17 cellular contexts compared by ENCODE assay signal in the genomic region with DNA sequence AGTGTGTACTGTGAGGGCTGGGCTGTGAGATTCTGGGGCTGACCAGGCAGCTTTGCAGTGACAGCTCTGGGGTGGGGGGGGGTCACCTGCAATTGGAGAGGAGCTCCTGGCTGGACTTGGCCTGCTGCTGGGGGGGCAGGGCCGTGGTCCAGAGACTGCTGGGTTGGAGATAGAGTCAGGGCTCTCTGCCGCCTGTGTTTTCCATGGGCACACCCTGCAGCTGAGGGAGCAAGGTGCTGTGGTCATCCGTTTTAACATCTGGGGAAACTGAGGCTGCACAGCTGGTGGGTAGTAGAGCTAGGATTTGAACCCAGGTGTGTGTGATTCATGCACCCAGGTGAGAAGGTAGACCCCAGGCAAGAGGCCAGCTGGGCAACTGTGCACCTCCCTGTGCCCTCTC.
"Had no signal": no experiment of that assay in that cellular context is flagged by ENCODE, and none has a peak within 500 bp of the region (broad histone marks: within the 10 kb centered on the region; RNA-seq: fewer than 3 reads in every experiment).

No MANE protein-coding gene starts in this region.

- H3K27ac ChIP-seq: epithelial cell of prostate, gastroesophageal sphincter, heart left ventricle had no signal

- H3K9me3 Mint-ChIP-seq: activated T-helper 17 cell treated with anti-CD3 and anti-CD28 coated beads, Interleukin-2, amount 50 U/mL, for 72 hours; T-helper 1 cell treated with Interleukin-12 subunit alpha and Interleukin-12 subunit beta and Interleukin-4 antibody, amounts not matched to agents 30 μg/mL and 1 μg/mL, for 36 hours had no signal

- H3K36me3 Mint-ChIP-seq: activated naive CD8-positive, alpha-beta T cell; memory B cell had no signal

- H3K27ac Mint-ChIP-seq: activated naive CD8-positive, alpha-beta T cell; activated T-helper 17 cell treated with anti-CD3 and anti-CD28 coated beads, Interleukin-2, amount 50 U/mL, for 72 hours; memory B cell; T-helper 1 cell treated with Interleukin-12 subunit alpha and Interleukin-12 subunit beta and Interleukin-4 antibody, amounts not matched to agents 30 μg/mL and 1 μg/mL, for 36 hours had no signal

- DNase-seq: activated CD4-positive, alpha-beta T cell treated with anti-CD3 and anti-CD28 coated beads for 4 hours; activated CD4-positive, alpha-beta T cell treated with anti-CD3 and anti-CD28 coated beads, Interleukin-2, amount 50 U/mL, for 48 hours; activated CD4-positive, CD25-positive, alpha-beta regulatory T cell; activated naive CD4-positive, alpha-beta T cell; amniotic stem cell; left cardiac atrium; occipital lobe; retina; stimulated activated CD4-positive, alpha-beta T cell treated with anti-CD3 and anti-CD28 coated beads, Interleukin-4, amount 100 ng/mL, for 24 hours; stimulated activated naive CD8-positive, alpha-beta T cell treated with anti-CD3 and anti-CD28 coated beads, Interleukin-15, Interleukin-2, amounts not matched to agents 100 U/mL and 50 U/mL, for 24 hours had no signal

- ATAC-seq: activated T-helper 17 cell treated with anti-CD3 and anti-CD28 coated beads, Interleukin-2, amount 50 U/mL, for 72 hours; gastroesophageal sphincter; heart left ventricle; left cardiac atrium; stimulated activated naive CD8-positive, alpha-beta T cell treated with anti-CD3 and anti-CD28 coated beads, Interleukin-15, Interleukin-2, amounts not matched to agents 100 U/mL and 50 U/mL, for 24 hours had no signal

- H3K4me3 Mint-ChIP-seq: activated naive CD8-positive, alpha-beta T cell; activated T-helper 17 cell treated with anti-CD3 and anti-CD28 coated beads, Interleukin-2, amount 50 U/mL, for 72 hours; memory B cell; T-helper 1 cell treated with Interleukin-12 subunit alpha and Interleukin-12 subunit beta and Interleukin-4 antibody, amounts not matched to agents 30 μg/mL and 1 μg/mL, for 36 hours had no signal
